8 cellular contexts compared by ENCODE assay signal in genomic region chr22:49853981-49854791, GRCh38. TPM values are rescaled to one million over a fixed set of nuclear protein-coding genes. Genes with fewer than 3 reads are reported as not detected.
DNase-seq lines count a peak whose midpoint lies in the region; ATAC-seq and TF ChIP-seq lines count a peak whose summit lies in the region.

No MANE protein-coding gene starts in this region.

- H3K27me3 ChIP-seq in PC-3 (ENCODE audit: low read length) (peaks cover 3% of the 10 kb centered on the region), liver (ENCODE audit: control insufficient read depth in 4 of 4, insufficient read depth in 4 of 4, low read length in 3 of 4) (no peaks in the 10 kb centered on the region), thymus (ENCODE audit: control insufficient read depth, insufficient read depth) (peaks cover 15% of the 10 kb centered on the region)

- H3K9ac ChIP-seq in PC-3 (ENCODE audit: low read length) = peak overlapping the region; percentile 65
- peak overlapping the region; percentile 84 to 86 for H3K9ac ChIP-seq in liver (ENCODE audit: low read depth in 1 of 2, low read length in 2 of 2)

- under 1% methylated on average over 99 of the region's 99 CpGs for WGBS in liver
- WGBS in thymus = under 1% methylated on average over 99 of the region's 99 CpGs

- no TSS peak for BruUV-seq in PC-3 (replicated peaks; lab: Mats Ljungman, UMichigan)

- H3K27me3 Mint-ChIP-seq in central memory CD8-positive, alpha-beta T cell = no peaks in the 10 kb centered on the region

- H4K20me1 ChIP-seq in PC-3 (ENCODE audit: low read length) = peaks cover 23% of the 10 kb centered on the region

- intact Hi-C loops in PC-3 (cut with micrococcal nuclease) = loop anchor here (2.0 to 5.0 kb wide), 2 partner anchors 27 to 63 kb away; partner anchors contain the start of genes ALG12, BRD1 and CRELD2

- TF ChIP-seq CTCF in PC-3 (conservative IDR thresholded peaks at IDR 0.05; ENCODE audit: low read depth, low read length) = no peak
- TF ChIP-seq CTCF in liver (IDR thresholded peaks at IDR 0.05; ENCODE audit: low read depth, low read length, missing input control) = no peak

- peak overlapping the region; percentile 98 for H3K4me3 Mint-ChIP-seq in central memory CD8-positive, alpha-beta T cell

- H3K9me3 Mint-ChIP-seq in central memory CD8-positive, alpha-beta T cell = no peaks in the 10 kb centered on the region

- peak overlapping the region; percentile 72 for H3K4me3 ChIP-seq in PC-3 (ENCODE audit: low read length)
- peak overlapping the region; percentile 89 to 94 (median 89) for H3K4me3 ChIP-seq in liver (ENCODE audit: low read depth in 1 of 3, low read length in 3 of 3)
- peak overlapping the region; percentile 89 for H3K4me3 ChIP-seq in thymus (ENCODE audit: low read length)

- ATAC-seq in GM18502 (IDR thresholded peaks at IDR 0.05; ENCODE audit: poor library complexity, unreplicated experiment) (peak; percentile 36), HG02884 (IDR thresholded peaks at IDR 0.05; ENCODE audit: unreplicated experiment) (peak; percentile 21), PC-3 (peak; percentile 15)
- ATAC-seq in central memory CD8-positive, alpha-beta T cell (replicated peaks; ENCODE audit: extremely low read depth, poor library complexity, severe bottlenecking) = no peak

- peak; percentile 24 for DNase-seq in AG08395 (ENCODE audit: low spot score)
- DNase-seq in PC-3 = peak; percentile 8
- no peak for DNase-seq in central memory CD8-positive, alpha-beta T cell (ENCODE audit: low spot score in 2 of 2)
- no peak for DNase-seq in NCI-H446 treated with DMSO at 0.1 percent for 48 hours (lab: John Stamatoyannopoulos, UW)

- H3K9me2 ChIP-seq in PC-3 (replicated peaks; ENCODE audit: low read length) = no peaks in the 10 kb centered on the region

- peaks cover 39% of the 10 kb centered on the region for H3K4me1 Mint-ChIP-seq in central memory CD8-positive, alpha-beta T cell

- H3K4me2 ChIP-seq in PC-3 (ENCODE audit: low read length) = peak overlapping the region; percentile 79

- POLR2A ChIA-PET in PC-3 (lab: Charles Lee; ENCODE audit: unreplicated experiment) = no interaction called here

- no peak overlapping the region for H3K27ac ChIP-seq in PC-3 (ENCODE audit: low read length)
- peak overlapping the region; percentile 61 to 71 for H3K27ac ChIP-seq in liver (ENCODE audit: low read depth in 1 of 2, low read length in 2 of 2)
- peak overlapping the region; percentile 87 for H3K27ac ChIP-seq in thymus (ENCODE audit: low read depth)

- peaks cover 51% of the 10 kb centered on the region for H3K79me2 ChIP-seq in PC-3 (ENCODE audit: low read length)

- no peak overlapping the region for H2AFZ ChIP-seq in PC-3 (ENCODE audit: low read length)

- no peaks in the 10 kb centered on the region; the same call in 1 of the 2 replicates for H3K36me3 ChIP-seq in PC-3 (ENCODE audit: low read depth, low read length)
- H3K36me3 ChIP-seq in liver (ENCODE audit: control insufficient read depth in 4 of 4, insufficient read depth in 3 of 4, low read depth in 1 of 4, low read length in 3 of 4) = no peaks in the 10 kb centered on the region
- peaks cover 5% of the 10 kb centered on the region for H3K36me3 ChIP-seq in thymus (ENCODE audit: control insufficient read depth, insufficient read depth)

- H3K36me3 Mint-ChIP-seq in central memory CD8-positive, alpha-beta T cell (ENCODE audit: insufficient read depth) = peaks cover 6% of the 10 kb centered on the region

- peak overlapping the region; percentile 97 for H3K27ac Mint-ChIP-seq in central memory CD8-positive, alpha-beta T cell (ENCODE audit: low read depth)

- H3K9me3 ChIP-seq in PC-3 (ENCODE audit: low read length) (no peaks in the 10 kb centered on the region), liver (ENCODE audit: control insufficient read depth in 4 of 4, low read length in 3 of 4) (no peaks in the 10 kb centered on the region), thymus (ENCODE audit: control insufficient read depth) (no peaks in the 10 kb centered on the region)

- CTCF ChIA-PET in PC-3 (lab: Charles Lee) = no interaction called here

- no peak for TF ChIP-seq RAD21 in liver (IDR thresholded peaks at IDR 0.05)

- peaks cover 11% of the 10 kb centered on the region; the same call in 1 of the 2 replicates for H3K4me1 ChIP-seq in PC-3 (ENCODE audit: insufficient read depth, low read length)
- H3K4me1 ChIP-seq in liver (ENCODE audit: control insufficient read depth in 4 of 4, insufficient read depth in 4 of 4, low read length in 3 of 4) = peaks cover 8 to 33% (median 22%) of the 10 kb centered on the region in 4 donors
- H3K4me1 ChIP-seq in thymus (ENCODE audit: control insufficient read depth, insufficient read depth, low read length) = peaks cover 17% of the 10 kb centered on the region

- no peaks in the 10 kb centered on the region for H3F3A ChIP-seq in PC-3 (ENCODE audit: low read length, unreplicated experiment)

TF ChIP-seq in liver, 16 proteins besides CTCF, POLR2A, EP300 and RAD21:
- no peak for TF ChIP-seq GABPA (IDR thresholded peaks at IDR 0.05 in 1 of 2, conservative IDR thresholded peaks at IDR 0.05 in 1 of 2)
- TF ChIP-seq YY1 (IDR thresholded peaks at IDR 0.05) = no peak
- TF ChIP-seq ATF3 (IDR thresholded peaks at IDR 0.05) = no peak
- no peak for TF ChIP-seq FOXA2 (IDR thresholded peaks at IDR 0.05)
- no peak for TF ChIP-seq SP1 (IDR thresholded peaks at IDR 0.05)
- TF ChIP-seq HNF4A (conservative IDR thresholded peaks at IDR 0.05) = no peak
- TF ChIP-seq FOXA1 (IDR thresholded peaks at IDR 0.05) = no peak
TF ChIP-seq in liver: peak in this region for 0.

RNA-seq across cellular contexts. Expression of gene ZBED4, which starts 0.5 kb away (rescaled TPM):
- total RNA-seq in PC-3 (2014; rRNA removed) = 11.5 and 14.3 TPM in 2 replicates
- total RNA-seq in liver = 10 to 100 TPM in 1 of 2 donors, 1 to 10 TPM in 1; 6.5 to 10.3 TPM
- 1 to 10 TPM; 2.1 to 3.0 TPM for polyA plus RNA-seq in liver
- 6.4 TPM for polyA plus RNA-seq in thymus

RNA-seq across cellular contexts. Expression of gene BRD1, which starts 26.5 kb away (rescaled TPM):
- total RNA-seq in PC-3 (2014; rRNA removed) = 19.1 and 23.0 TPM in 2 replicates
- total RNA-seq in liver = 10 to 100 TPM; 15.7 to 20.7 TPM
- polyA plus RNA-seq in liver = 1 to 10 TPM; 3.3 to 7.5 TPM
- polyA plus RNA-seq in thymus = 43.6 TPM

Comparison
In these comparisons a context has a peak if more than half of its experiments do, and no peak if none do; other contexts are left out.
1. DNase-seq: peak in AG08395 (single experiment) and PC-3 (single experiment); none in central memory CD8-positive, alpha-beta T cell (0 of 2) and NCI-H446 treated with DMSO at 0.1 percent for 48 hours (single experiment).
2. Peak in every context shown above with its lines, with median percentiles within 50 percentile points of each other: H3K4me3 ChIP-seq.